ENCODE assay signal across 20 cellular contexts in genomic region chr18:49608892-49609291, GRCh38.
"Had no signal": no experiment of that assay in that cellular context is flagged by ENCODE, and none has a peak within 500 bp of the region (broad histone marks: within the 10 kb centered on the region; RNA-seq: fewer than 3 reads in every experiment).

No MANE protein-coding gene starts in this region.

- DNase-seq: activated CD4-positive, alpha-beta T cell treated with anti-CD3 and anti-CD28 coated beads, Interleukin-2, amount 50 U/mL, for 1 hour; activated CD4-positive, CD25-positive, alpha-beta regulatory T cell treated with anti-CD3 and anti-CD28 coated beads, Interleukin-2, amount 50 U/mL, for 72 hours; activated CD8-positive, alpha-beta memory T cell treated with anti-CD3 and anti-CD28 coated beads, Interleukin-2, amount 50 U/mL, for 48 hours; activated effector memory CD4-positive, alpha-beta T cell treated with anti-CD3 and anti-CD28 coated beads, Interleukin-2, amount 50 U/mL, for 16 hours; activated naive CD4-positive, alpha-beta T cell treated with anti-CD3 and anti-CD28 coated beads, Interleukin-2, amount 50 U/mL, for 16 hours; activated T-cell treated with anti-CD3 and anti-CD28 coated beads, Interleukin-2, amount 50 U/mL, for 72 hours; effector CD4-positive, alpha-beta T cell; esophagus squamous epithelium; left colon; lower lobe of right lung; midbrain; stimulated activated CD4-positive, alpha-beta T cell treated with anti-CD3 and anti-CD28 coated beads, Interleukin-2, amount 100 ng/mL, for 24 hours; stimulated activated naive CD4-positive, alpha-beta T cell treated with Interleukin-2 at 50 U/mL for 16 hours; T-helper 2 cell; tibial artery had no signal

- H2AFZ ChIP-seq: hepatocyte had no signal

- H3K4me1 ChIP-seq: ascending aorta, lower lobe of right lung, right atrium auricular region, tibial artery had no signal

- H3K27ac ChIP-seq: ascending aorta, hepatocyte, lower lobe of right lung, prostate gland, right atrium auricular region, tibial artery, VCaP had no signal

- H3K79me2 ChIP-seq: hepatocyte had no signal

- H3K27me3 ChIP-seq: ascending aorta, esophagus squamous epithelium, hepatocyte, right atrium auricular region had no signal

- H3K4me3 Mint-ChIP-seq: activated T-cell treated with anti-CD3 and anti-CD28 coated beads, Interleukin-2, amount 50 U/mL, for 72 hours had no signal

- H3K4me2 ChIP-seq: hepatocyte had no signal

- H3K9me3 ChIP-seq: esophagus squamous epithelium, prostate gland had no signal

- ATAC-seq: left colon, lower lobe of right lung had no signal

- H3K4me3 ChIP-seq: ascending aorta, esophagus squamous epithelium, hepatocyte, lower lobe of right lung, prostate gland, right atrium auricular region, tibial artery had no signal

- H3K36me3 ChIP-seq: ascending aorta, esophagus squamous epithelium, lower lobe of right lung, prostate gland, right atrium auricular region, tibial artery had no signal
